Comparison of ENCODE assay signal across 8 cellular contexts in the genomic region with DNA sequence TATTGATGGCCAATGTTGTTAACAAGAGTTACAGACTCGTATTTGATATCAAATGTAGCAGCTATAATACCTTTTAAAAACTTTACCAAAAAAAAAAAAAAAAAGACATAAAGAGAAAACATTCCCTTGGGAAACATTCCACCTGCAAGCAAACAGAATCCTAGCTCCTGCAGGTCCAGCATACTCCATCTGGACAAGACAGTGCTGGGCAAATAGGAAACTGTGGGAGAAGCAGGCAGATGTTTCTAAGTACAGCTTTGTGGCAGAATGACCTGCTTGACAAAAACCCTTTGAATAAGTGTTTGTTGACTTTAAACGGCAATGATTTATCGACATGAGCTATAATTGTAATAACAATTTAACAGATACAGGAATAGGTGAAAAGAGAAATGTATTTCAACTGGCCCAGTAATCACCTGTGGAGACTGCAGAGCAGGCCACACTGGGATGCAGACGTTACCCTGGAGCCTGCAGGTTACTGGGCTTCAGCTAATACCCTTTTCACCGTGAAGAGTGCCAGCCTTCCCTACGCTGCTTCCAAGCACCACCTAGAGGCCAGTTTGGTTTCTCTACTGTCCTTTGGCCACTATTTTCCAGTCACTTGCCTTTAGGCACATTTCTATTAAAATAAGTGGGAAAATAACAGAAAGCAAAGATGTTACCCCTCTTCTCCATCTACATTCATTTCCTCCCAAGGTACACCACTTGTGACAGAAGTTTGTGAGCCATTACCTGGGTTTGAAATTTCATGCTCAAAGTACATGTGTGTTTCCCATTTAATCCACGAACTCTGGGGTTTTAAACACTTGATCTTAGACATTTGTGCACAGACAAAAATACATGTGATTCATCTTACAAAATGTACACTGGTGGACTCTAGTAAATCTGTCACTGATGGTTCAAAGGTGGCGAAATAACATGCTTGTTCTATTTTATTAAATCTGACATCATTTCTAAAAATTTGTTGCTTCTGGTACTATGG.
DNase-seq lines count a peak whose midpoint lies in the region; ATAC-seq and TF ChIP-seq lines count a peak whose summit lies in the region.

No MANE protein-coding gene starts in this region.

- peak; percentile 72 for ATAC-seq in GM18861 (IDR thresholded peaks at IDR 0.05; ENCODE audit: unreplicated experiment)

- peak; percentile 80 for TF ChIP-seq CTCF in C4-2B (conservative IDR thresholded peaks at IDR 0.05)
- TF ChIP-seq CTCF in LNCAP (IDR thresholded peaks at IDR 0.05) = peak; percentile 78
- TF ChIP-seq CTCF in Peyer's patch (IDR thresholded peaks at IDR 0.05) = peak; percentile 23 to 78 (median 66)

- H3K27ac ChIP-seq in C4-2B (no peak overlapping the region), Peyer's patch (no peak overlapping the region)

- peaks cover 0 to under 1% (median 0%) of the 10 kb centered on the region in 3 donors for H3K36me3 ChIP-seq in Peyer's patch

- no peaks in the 10 kb centered on the region for H3K9me3 ChIP-seq in Peyer's patch

- DNase-seq in Peyer's patch (peak in 1 of 3 donors; percentile 75), brain pericyte (ENCODE audit: low read depth, low spot score) (peak; percentile 10), inferior parietal cortex (ENCODE audit: extremely low spot score) (peak; percentile 84), GM19238 (ENCODE audit: insufficient read length, low spot score) (no peak)
- peak; percentile 27 for DNase-seq in stimulated activated CD4-positive, alpha-beta T cell treated with anti-CD3 and anti-CD28 coated beads, Interleukin-15, amount 100 ng/mL, for 24 hours

- no peaks in the 10 kb centered on the region for H3K4me1 ChIP-seq in Peyer's patch

- no peak overlapping the region for H3K4me3 ChIP-seq in Peyer's patch

- no peaks in the 10 kb centered on the region for H3K27me3 ChIP-seq in Peyer's patch

- no peak for TF ChIP-seq POLR2A in Peyer's patch (IDR thresholded peaks at IDR 0.05)
